ENCODE assay signal across 8 cellular contexts in genomic region chr1:234212764-234213406, GRCh38.
A peak's percentile ranks its signal among the peaks of the same experiment; 100 is the strongest.
DNase-seq lines count a peak whose midpoint lies in the region; ATAC-seq and TF ChIP-seq lines count a peak whose summit lies in the region.

No MANE protein-coding gene starts in this region.

- peaks cover 6% of the 10 kb centered on the region for H3K27me3 Mint-ChIP-seq in activated CD4-positive, alpha-beta memory T cell treated with anti-CD3 and anti-CD28 coated beads, Interleukin-2, amount 10 ng/mL, durations not matched to agents 7 days and 5 days

- H3K4me3 Mint-ChIP-seq in activated CD4-positive, alpha-beta memory T cell treated with anti-CD3 and anti-CD28 coated beads, Interleukin-2, amount 10 ng/mL, durations not matched to agents 7 days and 5 days, result peak overlapping the region; percentile 77

- DNase-seq in AG04449 (ENCODE audit: low read depth, low spot score), result no peak
- peak; percentile 82 for DNase-seq in GM10266 (ENCODE audit: extremely low spot score)
- DNase-seq in NCI-H345 (lab: John Stamatoyannopoulos, UW), result peak; percentile 76
- peak; percentile 35 for DNase-seq in activated CD4-positive, alpha-beta memory T cell treated with anti-CD3 and anti-CD28 coated beads, Interleukin-2, amount 10 ng/mL, durations not matched to agents 7 days and 5 days
- no peak for DNase-seq in left ventricle myocardium superior
- DNase-seq in stimulated activated naive CD8-positive, alpha-beta T cell treated with anti-CD3 and anti-CD28 coated beads, Interleukin-15, Interleukin-2, amounts not matched to agents 100 U/mL and 50 U/mL, for 24 hours, result peak; percentile 36
- no peak for DNase-seq in mucosa of gallbladder (ENCODE audit: low spot score)

- peaks cover 42% of the 10 kb centered on the region for H3K4me1 Mint-ChIP-seq in activated CD4-positive, alpha-beta memory T cell treated with anti-CD3 and anti-CD28 coated beads, Interleukin-2, amount 10 ng/mL, durations not matched to agents 7 days and 5 days

- intact Hi-C loops in left ventricle myocardium superior (cut with micrococcal nuclease), result no loop called here

- peaks cover 3% of the 10 kb centered on the region for H3K9me3 Mint-ChIP-seq in activated CD4-positive, alpha-beta memory T cell treated with anti-CD3 and anti-CD28 coated beads, Interleukin-2, amount 10 ng/mL, durations not matched to agents 7 days and 5 days

- CTCF ChIA-PET in AG04449 (lab: Yijun Ruan, JAX), result no interaction called here
- CTCF ChIA-PET in activated CD4-positive, alpha-beta memory T cell treated with anti-CD3 and anti-CD28 coated beads, Interleukin-2, amount 10 ng/mL, durations not matched to agents 7 days and 5 days (lab: Charles Lee), result interaction anchor here (0.6 to 7.5 kb wide), 24 partner anchors 9 to 186 kb away, joined by 3 to 108 read pairs (median 4); no protein-coding TSS in a partner anchor

- H3K27ac Mint-ChIP-seq in activated CD4-positive, alpha-beta memory T cell treated with anti-CD3 and anti-CD28 coated beads, Interleukin-2, amount 10 ng/mL, durations not matched to agents 7 days and 5 days, result peak overlapping the region; percentile 33

- peaks cover 11% of the 10 kb centered on the region for H3K36me3 Mint-ChIP-seq in activated CD4-positive, alpha-beta memory T cell treated with anti-CD3 and anti-CD28 coated beads, Interleukin-2, amount 10 ng/mL, durations not matched to agents 7 days and 5 days (ENCODE audit: low read depth)

- TF ChIP-seq CTCF in AG04449 (IDR thresholded peaks at IDR 0.05; ENCODE audit: insufficient read depth, low read length, missing control alignments), result peak; percentile 6
- TF ChIP-seq CTCF in GM10266 (IDR thresholded peaks at IDR 0.05; ENCODE audit: control insufficient read depth, insufficient read depth, low read depth, missing control alignments), result peak; percentile 49

- H3K4me3 ChIP-seq in AG04449 (ENCODE audit: low read depth, low read length), result no peak overlapping the region

- ATAC-seq in HG02798 (IDR thresholded peaks at IDR 0.05; ENCODE audit: poor library complexity, unreplicated experiment) (peak; percentile 58), left ventricle myocardium superior (peak; percentile 63)
- ATAC-seq in stimulated activated naive CD8-positive, alpha-beta T cell treated with anti-CD3 and anti-CD28 coated beads, Interleukin-15, Interleukin-2, amounts not matched to agents 100 U/mL and 50 U/mL, for 24 hours, result peak; percentile 80

- POLR2A ChIA-PET in AG04449 (lab: Yijun Ruan, JAX), result no interaction called here
- POLR2A ChIA-PET in activated CD4-positive, alpha-beta memory T cell treated with anti-CD3 and anti-CD28 coated beads, Interleukin-2, amount 10 ng/mL, durations not matched to agents 7 days and 5 days (lab: Charles Lee), result interaction anchor here (1.1 to 1.5 kb wide), 5 partner anchors 9 to 114 kb away, joined by 3 to 6 read pairs (median 3); no protein-coding TSS in a partner anchor

Comparison
In these comparisons a context has a peak if more than half of its experiments do, and no peak if none do; other contexts are left out.
1. DNase-seq: peak in GM10266 (single experiment), NCI-H345 (single experiment), activated CD4-positive, alpha-beta memory T cell treated with anti-CD3 and anti-CD28 coated beads, Interleukin-2, amount 10 ng/mL, durations not matched to agents 7 days and 5 days (single experiment) and stimulated activated naive CD8-positive, alpha-beta T cell treated with anti-CD3 and anti-CD28 coated beads, Interleukin-15, Interleukin-2, amounts not matched to agents 100 U/mL and 50 U/mL, for 24 hours (single experiment); none in AG04449 (single experiment), left ventricle myocardium superior (single experiment) and mucosa of gallbladder (single experiment).
2. Peak in every context shown above with its lines, with median percentiles within 50 percentile points of each other: ATAC-seq.